ENCODE assay signal across 8 cellular contexts in the genomic region with DNA sequence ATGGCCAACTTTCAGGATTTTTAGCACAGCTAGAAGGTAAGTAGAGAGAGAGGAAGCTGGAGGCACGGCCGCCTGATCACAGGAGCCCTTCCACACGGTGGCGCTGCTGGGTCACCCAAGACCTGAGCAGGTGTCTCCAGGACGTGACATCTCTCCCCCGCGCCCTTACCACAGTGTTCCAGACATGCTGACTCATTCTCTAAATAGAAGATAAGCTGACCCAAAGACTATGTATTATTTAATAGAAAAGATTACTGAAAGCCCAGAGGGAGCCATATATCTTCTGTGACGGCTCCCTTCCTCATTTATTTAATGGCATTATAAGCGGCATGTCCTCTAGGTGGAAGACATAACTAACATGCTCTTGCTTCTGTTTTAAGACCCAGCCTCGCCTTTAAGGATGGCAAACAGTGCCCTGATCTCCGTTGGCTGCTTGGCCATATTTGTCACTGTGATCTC. TPM values are rescaled to one million over a fixed set of nuclear protein-coding genes. Genes with fewer than 3 reads are reported as not detected.
DNase-seq lines count a peak whose midpoint lies in the region; ATAC-seq and TF ChIP-seq lines count a peak whose summit lies in the region.

No MANE protein-coding gene starts in this region.

- peak; percentile 96 for ATAC-seq in HG02623 (IDR thresholded peaks at IDR 0.05; ENCODE audit: unreplicated experiment)

- no peaks in the 10 kb centered on the region for H3K27me3 ChIP-seq in cardiac muscle cell

- peak; percentile 99 for DNase-seq in NB4 (ENCODE audit: low read depth)
- peak; percentile 89 for DNase-seq in SK-MEL-5 (ENCODE audit: low read depth, low spot score)
- DNase-seq in activated naive CD4-positive, alpha-beta T cell treated with Interleukin-2 at 50 U/mL for 16 hours: peak; percentile 89
- peak; percentile 92 to 94 for DNase-seq in cardiac muscle cell (ENCODE audit: low read depth in 1 of 2, low spot score in 1 of 2)
- peak; percentile 71 for DNase-seq in pulmonary artery endothelial cell (ENCODE audit: low read depth, low spot score)
- no peak for DNase-seq in cerebellar nuclear complex (lab: John Stamatoyannopoulos, UW)

- in situ Hi-C loops in SK-MEL-5 (cut with HindIII; ENCODE audit: low pct_unique_long_range_greater_than_20kb, low sequenced_read_pairs): no loop called here

- H3K27ac ChIP-seq in cardiac muscle cell: no peak overlapping the region

- TF ChIP-seq CTCF in GM12873 (IDR thresholded peaks at IDR 0.05; ENCODE audit: insufficient read depth, low read depth, low read length, missing control alignments) (peak; percentile 93), NB4 (IDR thresholded peaks at IDR 0.05; ENCODE audit: low read depth, low read length) (peak; percentile 96), cardiac muscle cell (IDR thresholded peaks at IDR 0.05; ENCODE audit: low read depth, low read length) (peak; percentile 93)

- no peaks in the 10 kb centered on the region for H3K9me3 ChIP-seq in cardiac muscle cell (ENCODE audit: low read depth)

- H3K36me3 ChIP-seq in cardiac muscle cell: no peaks in the 10 kb centered on the region

- H3K4me1 ChIP-seq in cardiac muscle cell (ENCODE audit: low read depth): no peaks in the 10 kb centered on the region

- peak overlapping the region; percentile 16 for H3K4me3 ChIP-seq in NB4 (ENCODE audit: low read depth, low read length)
- no peak overlapping the region for H3K4me3 ChIP-seq in cardiac muscle cell

- TF ChIP-seq POLR2A in NB4 (IDR thresholded peaks at IDR 0.05; ENCODE audit: extremely low read depth, insufficient read length): peak; percentile 24

RNA-seq across cellular contexts. Expression of gene MALSU1, which starts 26.0 kb away (rescaled TPM):
- total RNA-seq in SK-MEL-5 (2014; rRNA removed; shearing (Covaris generic)): 173 and 188 TPM in 2 replicates
- 104 and 123 TPM in 2 replicates for polyA plus RNA-seq in SK-MEL-5 (2015; cell fraction: cytosol; rRNA removed)
- 38.2 and 39.5 TPM in 2 replicates for polyA plus RNA-seq in SK-MEL-5 (2015; cell fraction: nucleus; rRNA removed)
- total RNA-seq in cardiac muscle cell (72.7 and 99.5 TPM in 2 replicates), pulmonary artery endothelial cell (104 and 121 TPM in 2 replicates)
- polyA plus RNA-seq in cardiac muscle cell: 86.7 and 111 TPM in 2 replicates

RNA-seq across cellular contexts. Expression of gene GPNMB, which starts 26.6 kb away (rescaled TPM):
- total RNA-seq in SK-MEL-5 (2014; rRNA removed; shearing (Covaris generic)): 1,248 and 1,278 TPM in 2 replicates
- polyA plus RNA-seq in SK-MEL-5 (2015; cell fraction: cytosol; rRNA removed): 994 and 1,090 TPM in 2 replicates
- 446 and 448 TPM in 2 replicates for polyA plus RNA-seq in SK-MEL-5 (2015; cell fraction: nucleus; rRNA removed)
- total RNA-seq in cardiac muscle cell: 0.39 TPM in 1 of 2 replicates, not detected in the other
- polyA plus RNA-seq in cardiac muscle cell: 1.3 and 1.6 TPM in 2 replicates
- total RNA-seq in pulmonary artery endothelial cell: 0.35 and 0.59 TPM in 2 replicates

Comparison
In these comparisons a context has a peak if more than half of its experiments do, and no peak if none do; other contexts are left out.
1. DNase-seq: peak in NB4 (single experiment), SK-MEL-5 (single experiment), activated naive CD4-positive, alpha-beta T cell treated with Interleukin-2 at 50 U/mL for 16 hours (single experiment), cardiac muscle cell (2 of 2) and pulmonary artery endothelial cell (single experiment); none in cerebellar nuclear complex (0 of 2).
2. RNA of gene GPNMB, which starts 26.6 kb away (total RNA-seq): 1,248 to 1,278 TPM in SK-MEL-5; 0.35 to 0.59 TPM in pulmonary artery endothelial cell and 0.39 TPM in cardiac muscle cell; every median in the first group is over 100 times any median in the second.
3. Peak in every context shown above with its lines, with median percentiles within 50 percentile points of each other: CTCF ChIP-seq.